ENCODE assay signal across 9 cellular contexts in the genomic region with DNA sequence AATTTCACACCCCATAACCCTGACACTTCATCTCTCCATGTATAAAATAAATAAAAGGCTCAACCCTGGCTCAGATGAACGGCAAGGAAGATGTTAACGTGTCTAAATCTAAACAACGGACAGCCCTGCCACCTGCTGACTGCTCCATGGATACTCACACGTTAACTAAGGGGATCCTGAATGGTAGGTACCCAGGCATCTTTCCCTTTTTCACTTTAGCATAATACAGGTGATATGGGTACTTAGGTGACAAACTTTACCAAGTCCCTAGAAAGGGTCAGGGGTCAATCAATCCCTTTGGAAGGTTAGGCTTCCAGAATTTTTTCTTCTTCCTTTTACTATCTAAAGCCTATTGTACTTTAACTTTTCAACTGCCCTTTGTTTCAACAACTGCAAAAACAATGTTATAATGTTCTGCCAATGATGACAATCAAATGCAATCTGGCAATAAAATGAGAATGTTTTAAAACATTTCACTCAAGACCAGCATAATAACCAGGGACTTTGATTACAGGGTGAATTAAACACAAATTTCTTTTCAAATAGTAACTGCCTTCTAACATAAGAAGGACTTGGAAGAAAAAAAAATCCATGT. TPM values are rescaled to one million over a fixed set of nuclear protein-coding genes. Genes with fewer than 3 reads are reported as not detected.
DNase-seq lines count a peak whose midpoint lies in the region; ATAC-seq and TF ChIP-seq lines count a peak whose summit lies in the region.
"Had no signal": no experiment of that assay in that cellular context is flagged by ENCODE, and none has a peak within 500 bp of the region (broad histone marks: within the 10 kb centered on the region; RNA-seq: fewer than 3 reads in every experiment).

No MANE protein-coding gene starts in this region.

- H3K14ac ChIP-seq in H9 (ENCODE audit: insufficient read depth, low read length) = no peak overlapping the region

- peaks cover 8 to 12% of the 10 kb centered on the region in 2 experiments for H3K4me1 Mint-ChIP-seq in H9

- no peak overlapping the region for H2AK5ac ChIP-seq in H9 (ENCODE audit: insufficient read length, low read length)

- H3K4me1 ChIP-seq in H9 (ENCODE audit: insufficient read depth, low read length) (peaks cover 3% of the 10 kb centered on the region; the same call in 1 of the 2 replicates), rectal smooth muscle tissue (ENCODE audit: control insufficient read depth, insufficient read depth, low read length) (peaks cover 28% of the 10 kb centered on the region)

- no peak overlapping the region for H2BK20ac ChIP-seq in H9 (ENCODE audit: low read depth, low read length, poor library complexity, severe bottlenecking)

- H4K20me1 ChIP-seq in H9 (ENCODE audit: control insufficient read depth, insufficient read depth, insufficient read length) = no peaks in the 10 kb centered on the region

- peak; percentile 37; the same call in 2 of the 3 replicates for TF ChIP-seq CTCF in H9 (conservative IDR thresholded peaks at IDR 0.05)

- WGBS in H9 (ENCODE audit: extremely low coverage, insufficient read length, low lambda C conversion rate) = no CpG with 5 or more reads among the region's 4 CpGs

- no peak overlapping the region for H2AFZ ChIP-seq in H9 (ENCODE audit: low read length)

- H3K79me2 ChIP-seq in H9 (ENCODE audit: insufficient read depth, low read length) = no peaks in the 10 kb centered on the region

- H3K4me3 ChIP-seq in rectal smooth muscle tissue (ENCODE audit: low read length) = no peak overlapping the region
- H3K4me3 ChIP-seq: K562 had no signal

- H3K36me3 Mint-ChIP-seq in H9 (ENCODE audit: insufficient read depth in 1 of 3, low read depth in 3 of 3) = peaks cover 6 to 42% (median 6%) of the 10 kb centered on the region in 3 experiments

- H4K5ac ChIP-seq in H9 (ENCODE audit: insufficient read length, low read depth, low read length) = no peak overlapping the region

- H3K23me2 ChIP-seq in H9 (ENCODE audit: insufficient read length, low read depth, low read length, poor library complexity, severe bottlenecking) = no peaks in the 10 kb centered on the region

- H3K4me2 ChIP-seq in H9 (ENCODE audit: insufficient read depth, insufficient read length, low read length) = no peak overlapping the region

- H2BK12ac ChIP-seq in H9 (ENCODE audit: insufficient read length, low read depth, low read length) = no peak overlapping the region

- H2BK15ac ChIP-seq in H9 (ENCODE audit: low read depth, low read length) = no peak overlapping the region

- no peak overlapping the region for H3K4ac ChIP-seq in H9 (ENCODE audit: low read depth, low read length)

- no peak overlapping the region for H3K23ac ChIP-seq in H9 (ENCODE audit: insufficient read length, low read depth, low read length)

- no peak overlapping the region for H3K9ac ChIP-seq in H9 (ENCODE audit: extremely low read depth, insufficient read length, low read length)
- H3K9ac ChIP-seq in rectal smooth muscle tissue (ENCODE audit: low read length) = no peak overlapping the region

- no peak overlapping the region for H3T11ph ChIP-seq in H9 (ENCODE audit: low read length)

- no peak overlapping the region for H2BK120ac ChIP-seq in H9 (ENCODE audit: low read depth, low read length, poor library complexity, severe bottlenecking)

- no peaks in the 10 kb centered on the region for H3K9me3 ChIP-seq in H9 (ENCODE audit: control insufficient read depth, low read depth, low read length)

- H3K79me1 ChIP-seq in H9 (ENCODE audit: insufficient read depth, low read depth, low read length, poor library complexity, severe bottlenecking) = no peaks in the 10 kb centered on the region

- no peak overlapping the region for H4K91ac ChIP-seq in H9 (ENCODE audit: insufficient read length, low read depth, low read length)

- DNase-seq in H9 = no peak
- DNase-seq in NOMO-1 treated with dmso at 0.1 percent for 144 hours (lab: John Stamatoyannopoulos, UW; ENCODE audit: unreplicated experiment) = peak; percentile 2
- DNase-seq in fibroblast of the conjunctiva (ENCODE audit: low read depth) = peak; percentile 36
- DNase-seq in GM19240 (ENCODE audit: insufficient read length, low spot score) = no peak
- DNase-seq in NCI-H1436 (lab: John Stamatoyannopoulos, UW) = no peak
- DNase-seq: activated CD4-positive, alpha-beta T cell treated with anti-CD3 and anti-CD28 coated beads, Interleukin-2, amount 50 U/mL, for 48 hours had no signal

- no peak overlapping the region for H3K4me3 Mint-ChIP-seq in H9

- H3K27ac ChIP-seq in H9 (ENCODE audit: insufficient read length, low read depth, low read length) (no peak overlapping the region), rectal smooth muscle tissue (ENCODE audit: low read depth, low read length) (peak overlapping the region; percentile 60)

- H3K56ac ChIP-seq in H9 (ENCODE audit: insufficient read length, low read depth, low read length) = no peak overlapping the region

- H4K8ac ChIP-seq in H9 (replicated peaks; ENCODE audit: insufficient read length, low read depth, low read length) = no peak overlapping the region

- H3K27me3 ChIP-seq in H9 (ENCODE audit: insufficient read depth, low read length) (no peaks in the 10 kb centered on the region), rectal smooth muscle tissue (ENCODE audit: control insufficient read depth, insufficient read depth, low read length) (no peaks in the 10 kb centered on the region)

- H3K9me3 Mint-ChIP-seq in H9 = no peaks in the 10 kb centered on the region

- no peak for ATAC-seq in GM19397 (IDR thresholded peaks at IDR 0.05; ENCODE audit: unreplicated experiment)
- ATAC-seq: K562 had no signal

- H3K27ac Mint-ChIP-seq in H9 = no peak overlapping the region

- no peaks in the 10 kb centered on the region for H3K27me3 Mint-ChIP-seq in H9 (ENCODE audit: low read depth)

- no peak overlapping the region for H3K18ac ChIP-seq in H9 (ENCODE audit: insufficient read length, low read depth, low read length)

- H3K36me3 ChIP-seq in rectal smooth muscle tissue (ENCODE audit: control insufficient read depth, insufficient read depth, low read length) = peaks cover 1% of the 10 kb centered on the region

- no peak overlapping the region for H2BK5ac ChIP-seq in H9 (ENCODE audit: insufficient read length, low read length)

RNA-seq across cellular contexts. Expression of gene IPCEF1, which starts 52.4 kb away (rescaled TPM):
- total RNA-seq in H9 (2021) = 0.48 and 0.77 TPM in 2 replicates

Comparison
In these comparisons a context has a peak if more than half of its experiments do, and no peak if none do; other contexts are left out.
1. DNase-seq: peak in NOMO-1 treated with dmso at 0.1 percent for 144 hours (single experiment) and fibroblast of the conjunctiva (single experiment); none in H9 (single experiment), GM19240 (single experiment) and NCI-H1436 (single experiment).